In genomic region chr7:129532375-129532774, GRCh38 we compare ENCODE assay signal across 29 cellular contexts. TPM values are rescaled to one million over a fixed set of nuclear protein-coding genes. Genes with fewer than 3 reads are reported as not detected.
"Had no signal": no experiment of that assay in that cellular context is flagged by ENCODE, and none has a peak within 500 bp of the region (broad histone marks: within the 10 kb centered on the region; RNA-seq: fewer than 3 reads in every experiment).

No MANE protein-coding gene starts in this region.

- H3K27me3 ChIP-seq: ascending aorta, body of pancreas, MG63, SJCRH30 had no signal

- H3K4me3 ChIP-seq: ascending aorta, body of pancreas, MG63, SJCRH30 had no signal

- H3K27ac Mint-ChIP-seq: activated CD8-positive, alpha-beta T cell treated with anti-CD3 and anti-CD28 coated beads, Interleukin-2, amount 10 ng/mL, durations not matched to agents 7 days and 5 days; activated naive CD4-positive, alpha-beta T cell treated with anti-CD3 and anti-CD28 coated beads, Interleukin-2, amount 50 U/mL, for 24 hours had no signal

- H3K9me3 Mint-ChIP-seq: activated naive CD4-positive, alpha-beta T cell treated with anti-CD3 and anti-CD28 coated beads, Interleukin-2, amount 50 U/mL, for 24 hours; central memory CD8-positive, alpha-beta T cell had no signal

- ATAC-seq: activated CD8-positive, alpha-beta T cell treated with anti-CD3 and anti-CD28 coated beads, Interleukin-2, amount 10 ng/mL, durations not matched to agents 7 days and 5 days; body of pancreas; Panc1; Right ventricle myocardium inferior had no signal

- H3K4me1 ChIP-seq: ascending aorta, body of pancreas, SJCRH30 had no signal

- H3K4me2 ChIP-seq: SK-N-SH had no signal

- H3K4me3 Mint-ChIP-seq: activated CD8-positive, alpha-beta T cell treated with anti-CD3 and anti-CD28 coated beads, Interleukin-2, amount 10 ng/mL, durations not matched to agents 7 days and 5 days; activated naive CD4-positive, alpha-beta T cell treated with anti-CD3 and anti-CD28 coated beads, Interleukin-2, amount 50 U/mL, for 24 hours; central memory CD8-positive, alpha-beta T cell had no signal

- H3K36me3 Mint-ChIP-seq: activated naive CD4-positive, alpha-beta T cell treated with anti-CD3 and anti-CD28 coated beads, Interleukin-2, amount 50 U/mL, for 24 hours had no signal

- H3K36me3 ChIP-seq: ascending aorta, MG63, SJCRH30, WERI-Rb-1 had no signal

- H3K9me3 ChIP-seq: ascending aorta, body of pancreas, MG63, SJCRH30, SK-N-SH had no signal

- H3K27me3 Mint-ChIP-seq: activated naive CD4-positive, alpha-beta T cell treated with anti-CD3 and anti-CD28 coated beads, Interleukin-2, amount 50 U/mL, for 24 hours; central memory CD8-positive, alpha-beta T cell had no signal

- DNase-seq: activated CD4-positive, alpha-beta T cell treated with anti-CD3 and anti-CD28 coated beads for 4 hours; activated CD4-positive, alpha-beta T cell treated with anti-CD3 and anti-CD28 coated beads, Interleukin-2, amount 50 U/mL, for 4 hours; activated CD8-positive, alpha-beta memory T cell treated with anti-CD3 and anti-CD28 coated beads, Interleukin-2, amount 50 U/mL, for 48 hours; activated CD8-positive, alpha-beta T cell treated with anti-CD3 and anti-CD28 coated beads, Interleukin-2, amount 10 ng/mL, durations not matched to agents 7 days and 5 days; activated effector memory CD4-positive, alpha-beta T cell treated with Interleukin-2 at 50 U/mL for 16 hours; activated naive CD4-positive, alpha-beta T cell; activated T-cell treated with anti-CD3 and anti-CD28 coated beads, Interleukin-2, amount 50 U/mL, for 1 hour; body of pancreas; MG63; MV-4-11; NCI-H1092 treated with DMSO at 0.1 percent for 48 hours; NCI-H1417 treated with DMSO at 0.1 percent for 48 hours; NCI-H1694; NCI-H2029; NCI-H345; NCI-H510A; NCI-H526 treated with DMSO at 0.1 percent for 48 hours; NCI-H82; OCI-M1; RPMI8226; SJCRH30; SK-N-SH; T-helper 1 cell; WERI-Rb-1 had no signal

- H3K27ac ChIP-seq: ascending aorta, body of pancreas, SJCRH30, WERI-Rb-1 had no signal

- H3K9ac ChIP-seq: SK-N-SH had no signal

RNA-seq across cellular contexts. Expression of gene SMKR1, which starts 30.0 kb away (rescaled TPM):
- total RNA-seq: ascending aorta, Right ventricle myocardium inferior, SJCRH30 had no signal
